Comparison of ENCODE assay signal across 10 cellular contexts in genomic region chr17:57985675-57985974, GRCh38. TPM values are rescaled to one million over a fixed set of nuclear protein-coding genes. Genes with fewer than 3 reads are reported as not detected.
DNase-seq lines count a peak whose midpoint lies in the region; ATAC-seq lines count a peak whose summit lies in the region.
"Had no signal": no experiment of that assay in that cellular context is flagged by ENCODE, and none has a peak within 500 bp of the region (broad histone marks: within the 10 kb centered on the region; RNA-seq: fewer than 3 reads in every experiment).

No MANE protein-coding gene starts in this region.

- no peaks in the 10 kb centered on the region for H3K27me3 ChIP-seq in CD4-positive, CD25-positive, alpha-beta regulatory T cell (ENCODE audit: control insufficient read depth, insufficient read depth, low read length)
- no peaks in the 10 kb centered on the region for H3K27me3 ChIP-seq in HUES64 (ENCODE audit: insufficient read depth, low read length)

- DNase-seq in CD4-positive, CD25-positive, alpha-beta regulatory T cell = no peak
- no peak for DNase-seq in central memory CD8-positive, alpha-beta T cell (ENCODE audit: low spot score in 2 of 2)
- DNase-seq in natural killer cell treated with Interleukin-12 subunit alpha and Interleukin-12 subunit beta and Interleukin-15 and Interleukin-18, amount 100 ng/mL, for 72 hours (ENCODE audit: low spot score) = no peak
- DNase-seq in NCI-H526 treated with DMSO at 0.1 percent for 48 hours (lab: John Stamatoyannopoulos, UW) = no peak
- DNase-seq in stimulated activated naive B cell treated with anti-CD40 and anti-IgM and Interleukin-4, amounts not matched to agents 10 μg/mL and 1 μg/mL and 100 μg/mL, for 72 hours = no peak
- no peak for DNase-seq in NCI-H2029 (lab: John Stamatoyannopoulos, UW)
- DNase-seq: activated naive CD4-positive, alpha-beta T cell treated with anti-CD3 and anti-CD28 coated beads, Interleukin-2, amount 50 U/mL, for 16 hours; MM.1S had no signal

- ATAC-seq in CD4-positive, CD25-positive, alpha-beta regulatory T cell (ENCODE audit: low read depth in 2 of 2) = no peak
- no peak for ATAC-seq in central memory CD8-positive, alpha-beta T cell (replicated peaks; ENCODE audit: extremely low read depth, poor library complexity, severe bottlenecking)
- no peak for ATAC-seq in natural killer cell treated with Interleukin-12 subunit alpha and Interleukin-12 subunit beta and Interleukin-15 and Interleukin-18, amount 100 ng/mL, for 72 hours
- no peak for ATAC-seq in HG03045 (IDR thresholded peaks at IDR 0.05; ENCODE audit: unreplicated experiment)
- no peak for ATAC-seq in stimulated activated naive B cell treated with anti-CD40 and anti-IgM and Interleukin-4, amounts not matched to agents 10 μg/mL and 1 μg/mL and 100 μg/mL, for 72 hours (replicated peaks)

- H3K9me3 ChIP-seq in CD4-positive, CD25-positive, alpha-beta regulatory T cell (ENCODE audit: control insufficient read depth in 2 of 2, low read length in 2 of 2) = no peaks in the 10 kb centered on the region
- no peaks in the 10 kb centered on the region for H3K9me3 ChIP-seq in HUES64 (ENCODE audit: insufficient read depth, low read depth, low read length)

- peaks cover 20% of the 10 kb centered on the region for H3K36me3 ChIP-seq in CD4-positive, CD25-positive, alpha-beta regulatory T cell (ENCODE audit: control insufficient read depth, insufficient read depth, low read length)
- H3K36me3 ChIP-seq in HUES64 (ENCODE audit: insufficient read depth, low read length) = peaks cover 45% of the 10 kb centered on the region

- peaks cover 51 to 76% (median 63%) of the 10 kb centered on the region in 4 donors for H3K4me1 Mint-ChIP-seq in CD4-positive, CD25-positive, alpha-beta regulatory T cell
- peaks cover 74% of the 10 kb centered on the region for H3K4me1 Mint-ChIP-seq in central memory CD8-positive, alpha-beta T cell
- H3K4me1 Mint-ChIP-seq in natural killer cell treated with Interleukin-12 subunit alpha and Interleukin-12 subunit beta and Interleukin-15 and Interleukin-18, amount 100 ng/mL, for 72 hours (ENCODE audit: low read depth in 2 of 2) = peaks cover 66 to 81% of the 10 kb centered on the region in 2 donors
- peaks cover 39 to 71% of the 10 kb centered on the region in 2 donors for H3K4me1 Mint-ChIP-seq in stimulated activated naive B cell treated with anti-CD40 and anti-IgM and Interleukin-4, amounts not matched to agents 10 μg/mL and 1 μg/mL and 100 μg/mL, for 72 hours

- peak overlapping the region; percentile 89 for H3K4me3 ChIP-seq in CD4-positive, CD25-positive, alpha-beta regulatory T cell (ENCODE audit: low read depth, low read length)
- peak overlapping the region; percentile 82; the same call in 1 of the 2 replicates for H3K4me3 ChIP-seq in HUES64 (ENCODE audit: low read length)

- H3K36me3 Mint-ChIP-seq in CD4-positive, CD25-positive, alpha-beta regulatory T cell = peaks cover 21% of the 10 kb centered on the region
- peaks cover 30% of the 10 kb centered on the region for H3K36me3 Mint-ChIP-seq in central memory CD8-positive, alpha-beta T cell (ENCODE audit: insufficient read depth)
- H3K36me3 Mint-ChIP-seq in natural killer cell treated with Interleukin-12 subunit alpha and Interleukin-12 subunit beta and Interleukin-15 and Interleukin-18, amount 100 ng/mL, for 72 hours = peaks cover 21% of the 10 kb centered on the region
- H3K36me3 Mint-ChIP-seq in stimulated activated naive B cell treated with anti-CD40 and anti-IgM and Interleukin-4, amounts not matched to agents 10 μg/mL and 1 μg/mL and 100 μg/mL, for 72 hours = peaks cover 14 to 27% of the 10 kb centered on the region in 2 donors

- no peaks in the 10 kb centered on the region for H3K27me3 Mint-ChIP-seq in CD4-positive, CD25-positive, alpha-beta regulatory T cell
- no peaks in the 10 kb centered on the region for H3K27me3 Mint-ChIP-seq in central memory CD8-positive, alpha-beta T cell
- no peaks in the 10 kb centered on the region for H3K27me3 Mint-ChIP-seq in natural killer cell treated with Interleukin-12 subunit alpha and Interleukin-12 subunit beta and Interleukin-15 and Interleukin-18, amount 100 ng/mL, for 72 hours
- H3K27me3 Mint-ChIP-seq in stimulated activated naive B cell treated with anti-CD40 and anti-IgM and Interleukin-4, amounts not matched to agents 10 μg/mL and 1 μg/mL and 100 μg/mL, for 72 hours = no peaks in the 10 kb centered on the region

- peak overlapping the region; percentile 38 to 81 (median 42) for H3K27ac Mint-ChIP-seq in CD4-positive, CD25-positive, alpha-beta regulatory T cell
- H3K27ac Mint-ChIP-seq in central memory CD8-positive, alpha-beta T cell (ENCODE audit: low read depth) = no peak overlapping the region
- H3K27ac Mint-ChIP-seq in natural killer cell treated with Interleukin-12 subunit alpha and Interleukin-12 subunit beta and Interleukin-15 and Interleukin-18, amount 100 ng/mL, for 72 hours = no peak overlapping the region
- no peak overlapping the region for H3K27ac Mint-ChIP-seq in stimulated activated naive B cell treated with anti-CD40 and anti-IgM and Interleukin-4, amounts not matched to agents 10 μg/mL and 1 μg/mL and 100 μg/mL, for 72 hours

- peaks cover 68% of the 10 kb centered on the region for H3K4me1 ChIP-seq in CD4-positive, CD25-positive, alpha-beta regulatory T cell (ENCODE audit: control insufficient read depth, insufficient read depth, low read length, poor library complexity, severe bottlenecking)
- peaks cover 41% of the 10 kb centered on the region for H3K4me1 ChIP-seq in HUES64 (ENCODE audit: insufficient read depth, low read length)

- H3K27ac ChIP-seq in CD4-positive, CD25-positive, alpha-beta regulatory T cell (ENCODE audit: insufficient read depth, low read length, poor library complexity, severe bottlenecking) = peak overlapping the region; percentile 38
- no peak overlapping the region for H3K27ac ChIP-seq in HUES64 (ENCODE audit: low read depth, low read length)

- H3K9me3 Mint-ChIP-seq in CD4-positive, CD25-positive, alpha-beta regulatory T cell = peaks cover 0 to 2% (median 0%) of the 10 kb centered on the region in 7 donors
- H3K9me3 Mint-ChIP-seq in central memory CD8-positive, alpha-beta T cell = no peaks in the 10 kb centered on the region
- no peaks in the 10 kb centered on the region for H3K9me3 Mint-ChIP-seq in natural killer cell treated with Interleukin-12 subunit alpha and Interleukin-12 subunit beta and Interleukin-15 and Interleukin-18, amount 100 ng/mL, for 72 hours
- no peaks in the 10 kb centered on the region for H3K9me3 Mint-ChIP-seq in stimulated activated naive B cell treated with anti-CD40 and anti-IgM and Interleukin-4, amounts not matched to agents 10 μg/mL and 1 μg/mL and 100 μg/mL, for 72 hours

- WGBS in HUES64 = 86% methylated on average over 1 of the region's 1 CpG

- no peak overlapping the region for H3K9ac ChIP-seq in HUES64 (ENCODE audit: low read depth, low read length)

- peak overlapping the region; percentile 28 to 95 (median 86) for H3K4me3 Mint-ChIP-seq in CD4-positive, CD25-positive, alpha-beta regulatory T cell
- H3K4me3 Mint-ChIP-seq in central memory CD8-positive, alpha-beta T cell = peak overlapping the region; percentile 42
- H3K4me3 Mint-ChIP-seq in natural killer cell treated with Interleukin-12 subunit alpha and Interleukin-12 subunit beta and Interleukin-15 and Interleukin-18, amount 100 ng/mL, for 72 hours = peak overlapping the region; percentile 94
- H3K4me3 Mint-ChIP-seq in stimulated activated naive B cell treated with anti-CD40 and anti-IgM and Interleukin-4, amounts not matched to agents 10 μg/mL and 1 μg/mL and 100 μg/mL, for 72 hours = no peak overlapping the region

RNA-seq across cellular contexts. Expression of gene VEZF1, which starts 2.4 kb away (rescaled TPM):
- 50.9 TPM for total RNA-seq in CD4-positive, CD25-positive, alpha-beta regulatory T cell
- 10 to 100 TPM; 44.6 to 51.3 (median 48.1) TPM for polyA plus RNA-seq in CD4-positive, CD25-positive, alpha-beta regulatory T cell
- 66.4 TPM for polyA plus RNA-seq in HUES64 (2013, experiment 1 of 2)
- 76.5 TPM for polyA plus RNA-seq in HUES64 (2013, experiment 2 of 2)
- 10 to 100 TPM; 29.1 to 31.8 TPM for total RNA-seq in natural killer cell treated with Interleukin-12 subunit alpha and Interleukin-12 subunit beta and Interleukin-15 and Interleukin-18, amount 100 ng/mL, for 72 hours

RNA-seq across cellular contexts. Expression of gene SRSF1, which starts 21.4 kb away (rescaled TPM):
- 114 TPM for total RNA-seq in CD4-positive, CD25-positive, alpha-beta regulatory T cell
- 10 to 100 TPM; 46.1 to 51.9 (median 49.7) TPM for polyA plus RNA-seq in CD4-positive, CD25-positive, alpha-beta regulatory T cell
- 308 TPM for polyA plus RNA-seq in HUES64 (2013, experiment 1 of 2)
- 250 TPM for polyA plus RNA-seq in HUES64 (2013, experiment 2 of 2)
- total RNA-seq in natural killer cell treated with Interleukin-12 subunit alpha and Interleukin-12 subunit beta and Interleukin-15 and Interleukin-18, amount 100 ng/mL, for 72 hours = 100 to 1,000 TPM; 327 to 426 TPM

RNA-seq across cellular contexts. Expression of gene CUEDC1, which starts 30.4 kb away (rescaled TPM):
- not detected for total RNA-seq in CD4-positive, CD25-positive, alpha-beta regulatory T cell
- not detected for polyA plus RNA-seq in CD4-positive, CD25-positive, alpha-beta regulatory T cell
- 13.1 TPM for polyA plus RNA-seq in HUES64 (2013, experiment 1 of 2)
- polyA plus RNA-seq in HUES64 (2013, experiment 2 of 2) = 17.7 TPM
- under 1 TPM in 1 of 2 donors, not detected in 1; 0.19 TPM for total RNA-seq in natural killer cell treated with Interleukin-12 subunit alpha and Interleukin-12 subunit beta and Interleukin-15 and Interleukin-18, amount 100 ng/mL, for 72 hours

Comparison
In these comparisons a context has a peak if more than half of its experiments do, and no peak if none do; other contexts are left out.
1. H3K27ac Mint-ChIP-seq: peak in CD4-positive, CD25-positive, alpha-beta regulatory T cell (3 of 3); none in central memory CD8-positive, alpha-beta T cell (single experiment), natural killer cell treated with Interleukin-12 subunit alpha and Interleukin-12 subunit beta and Interleukin-15 and Interleukin-18, amount 100 ng/mL, for 72 hours (0 of 2) and stimulated activated naive B cell treated with anti-CD40 and anti-IgM and Interleukin-4, amounts not matched to agents 10 μg/mL and 1 μg/mL and 100 μg/mL, for 72 hours (single experiment).
2. H3K4me3 Mint-ChIP-seq: peak in CD4-positive, CD25-positive, alpha-beta regulatory T cell (4 of 4), central memory CD8-positive, alpha-beta T cell (single experiment) and natural killer cell treated with Interleukin-12 subunit alpha and Interleukin-12 subunit beta and Interleukin-15 and Interleukin-18, amount 100 ng/mL, for 72 hours (single experiment); none in stimulated activated naive B cell treated with anti-CD40 and anti-IgM and Interleukin-4, amounts not matched to agents 10 μg/mL and 1 μg/mL and 100 μg/mL, for 72 hours (0 of 2).